Comparison of ENCODE assay signal across 16 cellular contexts in the genomic region with DNA sequence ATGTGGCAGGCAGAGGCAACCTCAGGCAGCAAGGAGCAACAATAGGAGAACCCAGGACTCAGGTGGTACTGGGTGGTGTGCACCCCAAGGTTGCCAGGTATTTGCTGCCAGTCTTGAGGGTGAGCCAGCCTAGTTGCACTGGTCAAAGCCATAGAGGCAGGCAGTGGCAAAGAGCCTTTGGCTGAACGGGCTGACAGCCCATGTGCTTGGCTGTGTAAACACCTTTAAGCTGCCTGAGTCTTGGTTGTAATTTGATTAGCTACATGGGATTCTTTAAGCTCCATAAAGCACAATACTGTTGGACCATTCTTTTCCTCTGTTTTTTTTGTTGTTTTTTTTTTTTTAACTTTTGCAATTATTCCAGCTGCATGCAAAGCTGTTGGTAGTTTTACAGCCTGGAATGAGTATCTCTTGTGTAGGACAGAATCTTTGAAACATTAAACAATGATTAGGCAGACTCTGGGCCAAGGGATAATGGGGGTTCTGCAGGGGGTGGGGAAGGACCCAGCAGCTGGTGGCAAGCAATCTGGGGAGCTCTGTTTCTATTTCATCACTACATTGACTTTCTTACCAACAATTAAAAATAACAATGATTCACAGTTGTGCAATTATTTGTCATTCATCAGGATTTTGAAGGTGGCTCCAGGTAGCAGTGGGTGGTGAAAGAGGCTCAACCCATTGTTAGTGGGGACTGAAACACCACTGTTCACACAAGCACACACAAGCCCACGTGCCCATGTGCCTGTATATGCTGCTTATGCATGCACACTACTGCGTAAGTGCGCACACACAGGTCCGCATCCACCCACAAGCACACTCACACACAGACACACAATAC.
DNase-seq lines count a peak whose midpoint lies in the region; ATAC-seq, FAIRE-seq and TF ChIP-seq lines count a peak whose summit lies in the region.
"Had no signal": no experiment of that assay in that cellular context is flagged by ENCODE, and none has a peak within 500 bp of the region (broad histone marks: within the 10 kb centered on the region; RNA-seq: fewer than 3 reads in every experiment).

No MANE protein-coding gene starts in this region.

- 90% methylated on average over 5 of the region's 5 CpGs; no CpG with 5 or more reads in 1 of the 2 experiments for WGBS in H1 (ENCODE audit: extremely low coverage in 1 of 2, insufficient coverage in 1 of 2, insufficient read length in 1 of 2, insufficient replicate concordance in 2 of 2, low coverage in 1 of 2, low lambda C conversion rate in 2 of 2, missing lambda C conversion rate in 1 of 2), 2 experiments
- WGBS in prostate gland = 64% methylated on average over 5 of the region's 5 CpGs

- H4K8ac ChIP-seq in H1 (ENCODE audit: extremely low read depth, insufficient read depth, low read length) = no peak overlapping the region

- H2BK15ac ChIP-seq in H1 (ENCODE audit: low read length) = no peak overlapping the region

- no peak for TF ChIP-seq EP300 in H1 (IDR thresholded peaks at IDR 0.05; ENCODE audit: borderline replicate concordance in 1 of 2, low read depth in 2 of 2, low read length in 2 of 2)

- H2BK12ac ChIP-seq in H1 (ENCODE audit: low read depth, low read length) = no peak overlapping the region

- H3K18ac ChIP-seq in H1 (ENCODE audit: extremely low read depth, low read length) = no peak overlapping the region

- no peaks in the 10 kb centered on the region for H3K79me1 ChIP-seq in H1 (ENCODE audit: low read depth, low read length)

- H3K56ac ChIP-seq in H1 (replicated peaks; ENCODE audit: insufficient read length, low read depth, low read length) = no peak overlapping the region

- TF ChIP-seq RAD21 in H1 (IDR thresholded peaks at IDR 0.05 in 1 of 2, conservative IDR thresholded peaks at IDR 0.05 in 1 of 2; ENCODE audit: low read depth in 2 of 2, low read length in 2 of 2) = no peak

- H3K4me1 ChIP-seq in H1 (replicated peaks in 1 of 4; ENCODE audit: control insufficient read depth in 3 of 4, insufficient read depth in 4 of 4, low read length in 3 of 4) = peaks cover 0 to 9% (median 0%) of the 10 kb centered on the region in 4 experiments; a peak in 4 of 7 replicates
- no peaks in the 10 kb centered on the region for H3K4me1 ChIP-seq in prostate gland (replicated peaks)
- H3K4me1 ChIP-seq: HAP-1 had no signal

- intact Hi-C loops in prostate gland (cut with DNase I) = no loop called here

- H3K9ac ChIP-seq in H1 (replicated peaks in 1 of 4; ENCODE audit: extremely low read depth in 1 of 4, low read depth in 3 of 4, low read length in 3 of 4) = peak overlapping the region in 1 of 4 experiments; percentile 27; a peak in 1 of 7 replicates
- H3K9ac ChIP-seq: BLaER1 treated with 17β-estradiol and CSF1 and Interleukin-3, amounts not matched to agents 10 nM and 100 nM had no signal

- no peak overlapping the region for H2BK20ac ChIP-seq in H1 (ENCODE audit: low read length)

- DNase-seq in NCI-H1417 (lab: John Stamatoyannopoulos, UW) (peak in 2 of 3 experiments; percentile 43 to 82), NCI-H1417 treated with DMSO at 0.1 percent for 48 hours (lab: John Stamatoyannopoulos, UW) (no peak), NCI-H2196 treated with DMSO at 0.1 percent for 48 hours (lab: John Stamatoyannopoulos, UW; ENCODE audit: unreplicated experiment) (peak; percentile 24), H1 (ENCODE audit: low read depth in 1 of 2, low spot score in 2 of 2) (no peak), prostate gland (ENCODE audit: low spot score) (peak; percentile 49)
- no peak for DNase-seq in central memory CD4-positive, alpha-beta T cell
- DNase-seq: DND-41; posterior cingulate gyrus; Right ventricle myocardium superior; stimulated activated naive CD8-positive, alpha-beta T cell treated with anti-CD3 and anti-CD28 coated beads, Interleukin-15, Interleukin-2, amounts not matched to agents 100 U/mL and 50 U/mL, for 24 hours; T-helper 17 cell had no signal

- peak overlapping the region; percentile 83 for H3K14ac ChIP-seq in H1 (ENCODE audit: insufficient read length)

- no peak overlapping the region for H2AK5ac ChIP-seq in H1 (ENCODE audit: low read depth, low read length)

- CTCF ChIA-PET in H1 (lab: Charles Lee; ENCODE audit: partially characterized antibody) = interaction anchor here (0.7 to 0.9 kb wide), 2 partner anchors 9 to 15 kb away, joined by 3 read pairs; no protein-coding TSS in a partner anchor

- no peak overlapping the region for H4K5ac ChIP-seq in H1 (ENCODE audit: insufficient read length, low read depth, low read length)

- H3K27ac ChIP-seq in H1 (ENCODE audit: low read depth, low read length) = no peak overlapping the region
- H3K27ac ChIP-seq in prostate gland = no peak overlapping the region
- H3K27ac ChIP-seq: BLaER1 treated with 17β-estradiol and CSF1 and Interleukin-3, amounts not matched to agents 10 nM and 100 nM had no signal

- TF ChIP-seq POLR2A in H1 (IDR thresholded peaks at IDR 0.05; ENCODE audit: control extremely low read depth in 1 of 2, low read depth in 2 of 2, low read length in 2 of 2) (no peak), prostate gland (IDR thresholded peaks at IDR 0.05) (no peak)

- no peaks in the 10 kb centered on the region for H3K23me2 ChIP-seq in H1 (ENCODE audit: low read depth, low read length)

- no peak for ATAC-seq in GM19452 (IDR thresholded peaks at IDR 0.05; ENCODE audit: unreplicated experiment)
- no peak for ATAC-seq in HG02884 (IDR thresholded peaks at IDR 0.05; ENCODE audit: unreplicated experiment)
- ATAC-seq: activated naive CD4-positive, alpha-beta T cell treated with anti-CD3 and anti-CD28 coated beads, Interleukin-2, amount 50 U/mL, for 72 hours; stimulated activated naive CD8-positive, alpha-beta T cell treated with anti-CD3 and anti-CD28 coated beads, Interleukin-15, Interleukin-2, amounts not matched to agents 100 U/mL and 50 U/mL, for 24 hours; T-helper 17 cell had no signal

- no peak overlapping the region for H2AFZ ChIP-seq in H1 (ENCODE audit: low read length)

- H3K23ac ChIP-seq in H1 (ENCODE audit: insufficient read length) = no peak overlapping the region

- H3K27me3 ChIP-seq in H1 (replicated peaks in 1 of 4; ENCODE audit: control insufficient read depth in 3 of 4, extremely low read depth in 1 of 4, insufficient read depth in 3 of 4, low read length in 3 of 4) = no peaks in the 10 kb centered on the region
- no peaks in the 10 kb centered on the region for H3K27me3 ChIP-seq in prostate gland (replicated peaks; ENCODE audit: insufficient read depth)

- H3K4me3 ChIP-seq in H1 (ENCODE audit: extremely low read depth in 1 of 4, insufficient read depth in 2 of 4, low read depth in 3 of 4, low read length in 4 of 4) (no peak overlapping the region), prostate gland (no peak overlapping the region)
- H3K4me3 ChIP-seq: BLaER1 treated with 17β-estradiol and CSF1 and Interleukin-3, amounts not matched to agents 10 nM and 100 nM; HAP-1 had no signal

- no peak overlapping the region for H3K4me2 ChIP-seq in H1 (ENCODE audit: insufficient read depth in 1 of 2, low read depth in 2 of 2, low read length in 2 of 2)
- H3K4me2 ChIP-seq: BLaER1 treated with 17β-estradiol and CSF1 and Interleukin-3, amounts not matched to agents 10 nM and 100 nM had no signal

- H4K91ac ChIP-seq in H1 (replicated peaks; ENCODE audit: insufficient read length, low read length) = peak overlapping the region; percentile 85

- POLR2A ChIA-PET in H1 (lab: Charles Lee; ENCODE audit: partially characterized antibody) = no interaction called here

- H3K9me3 ChIP-seq in H1 (ENCODE audit: insufficient read depth in 2 of 2, low read depth in 1 of 2, low read length in 1 of 2) (no peaks in the 10 kb centered on the region), prostate gland (no peaks in the 10 kb centered on the region)
- H3K9me3 ChIP-seq: BLaER1 treated with 17β-estradiol and CSF1 and Interleukin-3, amounts not matched to agents 10 nM and 100 nM; HAP-1 had no signal

- no peak overlapping the region for H2BK120ac ChIP-seq in H1 (replicated peaks; ENCODE audit: low read depth, low read length)

- H4K20me1 ChIP-seq in H1 (replicated peaks in 1 of 2; ENCODE audit: control insufficient read depth in 1 of 2, insufficient read depth in 2 of 2, low read length in 2 of 2) = peaks cover 0 to 1% of the 10 kb centered on the region in 2 experiments

- no peak for TF ChIP-seq CTCF in H1 (IDR thresholded peaks at IDR 0.05; ENCODE audit: control extremely low read depth in 1 of 3, insufficient read depth in 1 of 3, low read depth in 1 of 3, low read length in 3 of 3)
- no peak for TF ChIP-seq CTCF in prostate gland (IDR thresholded peaks at IDR 0.05)

- no peak overlapping the region for H2BK5ac ChIP-seq in H1 (ENCODE audit: low read depth, low read length)

- H3K4ac ChIP-seq in H1 (replicated peaks; ENCODE audit: insufficient read length, low read depth, low read length) = no peak overlapping the region

- H3K36me3 ChIP-seq in H1 (ENCODE audit: control insufficient read depth in 2 of 4, insufficient read depth in 4 of 4, low read length in 3 of 4) (no peaks in the 10 kb centered on the region), prostate gland (no peaks in the 10 kb centered on the region)
- H3K36me3 ChIP-seq: BLaER1 treated with 17β-estradiol and CSF1 and Interleukin-3, amounts not matched to agents 10 nM and 100 nM; HAP-1 had no signal

- no peak for FAIRE-seq in H1 (lab: Jason Lieb, UNC)

- H3K79me2 ChIP-seq in H1 (ENCODE audit: control insufficient read depth in 1 of 2, insufficient read depth in 2 of 2, low read length in 2 of 2) = no peaks in the 10 kb centered on the region

TF ChIP-seq in H1, 55 proteins besides CTCF, POLR2A, EP300 and RAD21:
- TF ChIP-seq CBX8 (IDR thresholded peaks at IDR 0.05; ENCODE audit: borderline replicate concordance, low read depth, low read length) (no peak), PHF8 (conservative IDR thresholded peaks at IDR 0.05; ENCODE audit: low read depth, low read length) (no peak), NANOG (IDR thresholded peaks at IDR 0.05; ENCODE audit: insufficient read depth, low read depth, low read length, poor library complexity, severe bottlenecking) (no peak), SIRT6 (IDR thresholded peaks at IDR 0.05; ENCODE audit: low read length) (no peak), KDM1A (IDR thresholded peaks at IDR 0.05; ENCODE audit: borderline replicate concordance, low read length) (no peak)
TF ChIP-seq in H1: peak in this region for 0.

Comparison
In these comparisons a context has a peak if more than half of its experiments do, and no peak if none do; other contexts are left out.
1. DNase-seq: peak in NCI-H1417 (2 of 3), NCI-H2196 treated with DMSO at 0.1 percent for 48 hours (single experiment) and prostate gland (single experiment); none in NCI-H1417 treated with DMSO at 0.1 percent for 48 hours (single experiment), H1 (0 of 2) and central memory CD4-positive, alpha-beta T cell (single experiment).